In genomic region chr2:160281213-160281612, GRCh38 we compare ENCODE assay signal across 2 cellular contexts.
A peak's percentile ranks its signal among the peaks of the same experiment; 100 is the strongest.
TF ChIP-seq lines count a peak whose summit lies in the region.

No MANE protein-coding gene starts in this region.

TF ChIP-seq in HepG2, 621 proteins besides CTCF, POLR2A, EP300 and RAD21 (continues in another document):
- TF ChIP-seq ZNF3 (CRISPR knock-in tag; IDR thresholded peaks at IDR 0.05) = no peak
- TF ChIP-seq ONECUT2 (CRISPR knock-in tag; IDR thresholded peaks at IDR 0.05) = peak; percentile 69
- TF ChIP-seq PHB2 (IDR thresholded peaks at IDR 0.05; ENCODE audit: partially characterized antibody) = no peak
- peak; percentile 29; the same call in 1 of the 2 replicates for TF ChIP-seq ARID5B (CRISPR knock-in tag; IDR thresholded peaks at IDR 0.05)
- peak; percentile 34; the same call in 1 of the 2 replicates for TF ChIP-seq CREM (IDR thresholded peaks at IDR 0.05)
- TF ChIP-seq CREM (CRISPR knock-in tag; IDR thresholded peaks at IDR 0.05) = no peak
- no peak for TF ChIP-seq NR2F2 (IDR thresholded peaks at IDR 0.05; ENCODE audit: borderline replicate concordance, low read depth)
- no peak for TF ChIP-seq GRHL1 (CRISPR knock-in tag; conservative IDR thresholded peaks at IDR 0.05)
- TF ChIP-seq BCL6 (CRISPR knock-in tag; IDR thresholded peaks at IDR 0.05) = no peak
- TF ChIP-seq PAF1 (CRISPR knock-in tag; IDR thresholded peaks at IDR 0.05) = no peak
- TF ChIP-seq TCF7 (IDR thresholded peaks at IDR 0.05; ENCODE audit: low read depth) = peak; percentile 30; the same call in 1 of the 2 replicates
- TF ChIP-seq SOX13 (IDR thresholded peaks at IDR 0.05) = no peak; the same call in 1 of the 2 replicates
- peak in 1 of 2 experiments; percentile 75; a peak in 2 of 4 replicates for TF ChIP-seq SOX13 (CRISPR knock-in tag; conservative IDR thresholded peaks at IDR 0.05 in 1 of 2, IDR thresholded peaks at IDR 0.05 in 1 of 2)
- no peak for TF ChIP-seq PHF5A (CRISPR knock-in tag; IDR thresholded peaks at IDR 0.05; ENCODE audit: low read depth, unreplicated experiment)
- TF ChIP-seq ZNF580 (CRISPR knock-in tag; IDR thresholded peaks at IDR 0.05; ENCODE audit: borderline replicate concordance, low read depth) = no peak
- no peak for TF ChIP-seq ZNF563 (CRISPR knock-in tag; IDR thresholded peaks at IDR 0.05)
- no peak for TF ChIP-seq HNF1A (IDR thresholded peaks at IDR 0.05; ENCODE audit: low read depth)
- TF ChIP-seq HNF1A (CRISPR knock-in tag; IDR thresholded peaks at IDR 0.05; ENCODE audit: borderline replicate concordance) = no peak
- no peak for TF ChIP-seq SMARCC2 (IDR thresholded peaks at IDR 0.05)
- TF ChIP-seq SOX6 (IDR thresholded peaks at IDR 0.05) = no peak
- TF ChIP-seq SOX6 (CRISPR knock-in tag; IDR thresholded peaks at IDR 0.05) = peak; percentile 66; the same call in 1 of the 2 replicates
- peak; percentile 48; the same call in 1 of the 2 replicates for TF ChIP-seq GATAD2A (CRISPR knock-in tag; IDR thresholded peaks at IDR 0.05)

TF ChIP-seq in SK-N-SH treated with all-trans-retinoic acid at 6 μM for 48 hours, 23 proteins besides CTCF, POLR2A, EP300 and RAD21:
- no peak for TF ChIP-seq RARB (CRISPR knock-in tag; IDR thresholded peaks at IDR 0.05)
- TF ChIP-seq ZNF70 (CRISPR knock-in tag; IDR thresholded peaks at IDR 0.05) = peak; percentile 77
